In the genomic region with DNA sequence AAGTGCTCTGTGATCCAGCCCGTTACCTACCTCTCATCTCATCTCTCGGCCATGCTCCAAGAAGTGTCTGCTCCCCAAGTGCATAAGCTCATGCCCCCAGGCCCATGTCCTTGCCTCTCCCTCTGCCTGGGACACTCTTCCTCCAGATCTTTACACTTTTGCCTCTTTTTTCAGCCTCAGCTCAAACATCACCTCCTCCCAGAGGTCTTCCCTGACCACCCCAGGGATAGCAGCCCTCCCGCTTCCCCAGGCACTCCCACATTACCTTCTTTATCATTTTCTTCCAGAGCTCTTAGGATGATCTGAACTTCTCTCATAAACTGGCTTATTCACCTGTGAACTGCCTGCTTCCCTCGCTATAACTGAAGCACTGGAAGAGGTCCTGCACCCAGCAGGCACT, we compare ENCODE assay signal across 18 cellular contexts.
"Had no signal": no experiment of that assay in that cellular context is flagged by ENCODE, and none has a peak within 500 bp of the region (broad histone marks: within the 10 kb centered on the region; RNA-seq: fewer than 3 reads in every experiment).

No MANE protein-coding gene starts in this region.

- H3K27ac Mint-ChIP-seq: activated naive CD8-positive, alpha-beta T cell had no signal

- H3K27ac ChIP-seq: right lobe of liver, tibial artery, vagina had no signal

- H3K4me3 Mint-ChIP-seq: activated naive CD8-positive, alpha-beta T cell; naive thymus-derived CD4-positive, alpha-beta T cell; T-helper 17 cell had no signal

- H3K9me3 Mint-ChIP-seq: naive thymus-derived CD4-positive, alpha-beta T cell had no signal

- ATAC-seq: left cardiac atrium; naive thymus-derived CD4-positive, alpha-beta T cell; right lobe of liver; T-helper 17 cell had no signal

- H3K27me3 Mint-ChIP-seq: activated naive CD8-positive, alpha-beta T cell; naive thymus-derived CD4-positive, alpha-beta T cell; T-helper 17 cell had no signal

- DNase-seq: activated gamma-delta T cell; cerebellar nuclear complex; cortex of kidney; erythroblast; foreskin melanocyte; glutamatergic neuron; hippocampal formation; left cardiac atrium; mesenchymal stem cell; naive thymus-derived CD4-positive, alpha-beta T cell; pancreas; right lobe of liver; small intestine; stimulated activated CD4-positive, alpha-beta T cell treated with anti-CD3 and anti-CD28 coated beads, Interleukin-4, amount 100 ng/mL, for 1 hour; T-helper 17 cell; tibial artery had no signal

- H3K36me3 Mint-ChIP-seq: activated naive CD8-positive, alpha-beta T cell had no signal
